31 cellular contexts compared by ENCODE assay signal in genomic region chr6:155883334-155883731, GRCh38.
DNase-seq lines count a peak whose midpoint lies in the region; ATAC-seq, FAIRE-seq and TF ChIP-seq lines count a peak whose summit lies in the region.
"Had no signal": no experiment of that assay in that cellular context is flagged by ENCODE, and none has a peak within 500 bp of the region (broad histone marks: within the 10 kb centered on the region; RNA-seq: fewer than 3 reads in every experiment).

No MANE protein-coding gene starts in this region.

- H3K27ac ChIP-seq in liver (ENCODE audit: low read depth in 1 of 2, low read length in 2 of 2) (no peak overlapping the region), HepG2 (ENCODE audit: extremely low read length, insufficient read depth, low read length) (no peak overlapping the region), endothelial cell of umbilical vein (ENCODE audit: insufficient read depth, low read depth, low read length) (peak overlapping the region; percentile 53), sigmoid colon (peak overlapping the region in 3 of 4 donors; percentile 23 to 45 (median 39))
- H3K27ac ChIP-seq: epithelial cell of prostate, parathyroid adenoma had no signal

- no peaks in the 10 kb centered on the region for H3K79me2 ChIP-seq in HepG2 (ENCODE audit: insufficient read depth, low read length)
- no peaks in the 10 kb centered on the region for H3K79me2 ChIP-seq in endothelial cell of umbilical vein (ENCODE audit: control insufficient read depth, insufficient read depth, low read length)
- H3K79me2 ChIP-seq: parathyroid adenoma had no signal

- peaks cover 0 to 19% (median 6%) of the 10 kb centered on the region in 7 donors for H3K9me3 Mint-ChIP-seq in CD14-positive monocyte
- H3K9me3 Mint-ChIP-seq in activated CD4-positive, alpha-beta memory T cell treated with anti-CD3 and anti-CD28 coated beads for 36 hours = no peaks in the 10 kb centered on the region
- H3K9me3 Mint-ChIP-seq: brain; H9; nephron progenitor cell; stimulated activated naive CD8-positive, alpha-beta T cell treated with anti-CD3 and anti-CD28 coated beads, Interleukin-15, Interleukin-2, amounts not matched to agents 100 ng/mL and 50 ng/mL, for 24 hours had no signal

- no peak overlapping the region for H3K9ac ChIP-seq in liver (ENCODE audit: low read depth in 1 of 2, low read length in 2 of 2)
- no peak overlapping the region for H3K9ac ChIP-seq in HepG2 (ENCODE audit: insufficient read depth, low read depth, low read length)
- no peak overlapping the region for H3K9ac ChIP-seq in endothelial cell of umbilical vein (replicated peaks; ENCODE audit: extremely low read depth, insufficient read depth, low read length)
- H3K9ac ChIP-seq: parathyroid adenoma had no signal

- H3K4me1 ChIP-seq in liver (ENCODE audit: control insufficient read depth in 4 of 4, insufficient read depth in 4 of 4, low read length in 3 of 4) (no peaks in the 10 kb centered on the region), HepG2 (ENCODE audit: insufficient read depth, low read length) (peaks cover 13% of the 10 kb centered on the region), endothelial cell of umbilical vein (ENCODE audit: control insufficient read depth, extremely low read depth, insufficient read depth, low read length) (peaks cover 43% of the 10 kb centered on the region), sigmoid colon (peaks cover 0 to 14% (median 6%) of the 10 kb centered on the region in 4 donors)
- H3K4me1 ChIP-seq: parathyroid adenoma had no signal

- TF ChIP-seq POLR2A in HepG2 (IDR thresholded peaks at IDR 0.05; ENCODE audit: insufficient read depth in 1 of 2, low read depth in 2 of 2, low read length in 2 of 2) (no peak), endothelial cell of umbilical vein (IDR thresholded peaks at IDR 0.05; ENCODE audit: low read depth, low read length) (no peak), sigmoid colon (IDR thresholded peaks at IDR 0.05) (no peak)

- in situ Hi-C loops in HepG2 (cut with HindIII; ENCODE audit: extremely low pct_ligation_motif_present, low pct_unique_long_range_greater_than_20kb) = no loop called here

- H3K4me1 Mint-ChIP-seq in CD14-positive monocyte = peaks cover 5% of the 10 kb centered on the region
- H3K4me1 Mint-ChIP-seq in activated CD4-positive, alpha-beta memory T cell treated with anti-CD3 and anti-CD28 coated beads for 36 hours (ENCODE audit: low read depth) = peaks cover 22% of the 10 kb centered on the region
- H3K4me1 Mint-ChIP-seq: brain had no signal

- FAIRE-seq in HepG2 (lab: Jason Lieb, UNC) (no peak), endothelial cell of umbilical vein (lab: Jason Lieb, UNC) (no peak)
- FAIRE-seq: A204.1, TTC549 had no signal

- CTCF ChIA-PET in HepG2 (lab: Yijun Ruan, JAX; ENCODE audit: low intra/inter-chr PET ratio, low total read pairs) = no interaction called here
- CTCF ChIA-PET in endothelial cell of umbilical vein (lab: Charles Lee) = interaction anchor here (1.0 to 1.7 kb wide), 6 partner anchors 11 to 556 kb away, joined by 3 read pairs; no protein-coding TSS in a partner anchor
- CTCF ChIA-PET in activated CD4-positive, alpha-beta memory T cell treated with anti-CD3 and anti-CD28 coated beads for 36 hours (lab: Charles Lee) = no interaction called here

- BruUV-seq in HepG2 (replicated peaks; lab: Mats Ljungman, UMichigan) (no TSS peak), endothelial cell of umbilical vein (replicated peaks; lab: Mats Ljungman, UMichigan) (no TSS peak)

- H3K36me3 Mint-ChIP-seq in CD14-positive monocyte = no peaks in the 10 kb centered on the region
- H3K36me3 Mint-ChIP-seq in activated CD4-positive, alpha-beta memory T cell treated with anti-CD3 and anti-CD28 coated beads for 36 hours = no peaks in the 10 kb centered on the region
- H3K36me3 Mint-ChIP-seq: brain had no signal

- H2AFZ ChIP-seq in HepG2 (ENCODE audit: low read length) = no peak overlapping the region
- H2AFZ ChIP-seq in endothelial cell of umbilical vein (ENCODE audit: low read depth, low read length) = no peak overlapping the region
- H2AFZ ChIP-seq: parathyroid adenoma had no signal

- TF ChIP-seq CTCF in liver (IDR thresholded peaks at IDR 0.05; ENCODE audit: low read depth, low read length, missing input control) = no peak
- no peak for TF ChIP-seq CTCF in HepG2 (CRISPR knock-in tag; IDR thresholded peaks at IDR 0.05)
- TF ChIP-seq CTCF in endothelial cell of umbilical vein (IDR thresholded peaks at IDR 0.05; ENCODE audit: extremely low read depth in 1 of 2, insufficient read depth in 1 of 2, low read depth in 1 of 2, low read length in 2 of 2) = no peak
- TF ChIP-seq CTCF in sigmoid colon (IDR thresholded peaks at IDR 0.05) = no peak
- TF ChIP-seq CTCF in CD14-positive monocyte (IDR thresholded peaks at IDR 0.05) = no peak

- ATAC-seq in HepG2 = no peak
- ATAC-seq: activated CD8-positive, alpha-beta T cell treated with anti-CD3 and anti-CD28 coated beads, Interleukin-2, amount 10 ng/mL, durations not matched to agents 7 days and 5 days; left ventricle myocardium superior had no signal

- no peak overlapping the region for H3K4me2 ChIP-seq in HepG2 (ENCODE audit: low read depth, low read length)
- peak overlapping the region; percentile 40 for H3K4me2 ChIP-seq in endothelial cell of umbilical vein (ENCODE audit: insufficient read depth, low read length)

- TF ChIP-seq RAD21 in liver (IDR thresholded peaks at IDR 0.05) (no peak), HepG2 (CRISPR knock-in tag; IDR thresholded peaks at IDR 0.05) (no peak)

- H3K36me3 ChIP-seq in liver (ENCODE audit: control insufficient read depth in 4 of 4, insufficient read depth in 3 of 4, low read depth in 1 of 4, low read length in 3 of 4) (no peaks in the 10 kb centered on the region), HepG2 (replicated peaks in 1 of 2; ENCODE audit: control insufficient read depth in 1 of 2, insufficient read depth in 2 of 2, low read length in 2 of 2) (no peaks in the 10 kb centered on the region), endothelial cell of umbilical vein (ENCODE audit: control insufficient read depth in 2 of 2, extremely low read depth in 1 of 2, insufficient read depth in 2 of 2, low read length in 2 of 2) (no peaks in the 10 kb centered on the region), sigmoid colon (no peaks in the 10 kb centered on the region)
- H3K36me3 ChIP-seq: BE2C, tibial nerve had no signal

- H4K20me1 ChIP-seq in HepG2 (ENCODE audit: insufficient read depth, low read length) (no peaks in the 10 kb centered on the region), endothelial cell of umbilical vein (replicated peaks; ENCODE audit: control insufficient read depth, extremely low read depth, insufficient read depth, low read length) (no peaks in the 10 kb centered on the region)

- dilution Hi-C loops in endothelial cell of umbilical vein (cut with MboI; ENCODE audit: extremely low pct_ligation_motif_present, low sequenced_read_pairs) = no loop called here

- POLR2A ChIA-PET in HepG2 (lab: Yijun Ruan, JAX) = no interaction called here
- POLR2A ChIA-PET in endothelial cell of umbilical vein (lab: Charles Lee) = no interaction called here
- POLR2A ChIA-PET in activated CD4-positive, alpha-beta memory T cell treated with anti-CD3 and anti-CD28 coated beads for 36 hours (lab: Charles Lee) = no interaction called here

- no peak for DNase-seq in HepG2 (ENCODE audit: low spot score)
- DNase-seq in endothelial cell of umbilical vein (ENCODE audit: low read depth, low spot score) = no peak
- no peak for DNase-seq in sigmoid colon
- DNase-seq in CD14-positive monocyte (ENCODE audit: low spot score) = no peak
- DNase-seq in activated CD4-positive, alpha-beta memory T cell treated with anti-CD3 and anti-CD28 coated beads for 36 hours = no peak
- no peak for DNase-seq in globus pallidus (ENCODE audit: low spot score)
- no peak for DNase-seq in NCI-H1436 treated with DMSO at 0.1 percent for 48 hours (lab: John Stamatoyannopoulos, UW)
- DNase-seq: activated CD4-positive, CD25-positive, alpha-beta regulatory T cell treated with anti-CD3 and anti-CD28 coated beads, Interleukin-2, amount 50 U/mL, for 72 hours; activated CD8-positive, alpha-beta T cell treated with anti-CD3 and anti-CD28 coated beads, Interleukin-2, amount 10 ng/mL, durations not matched to agents 7 days and 5 days; activated effector memory CD4-positive, alpha-beta T cell treated with Interleukin-2 at 50 U/mL for 16 hours; activated T-cell treated with anti-CD3 and anti-CD28 coated beads for 4 hours; BE2C; H9; hypothalamus; left ventricle myocardium superior; NCI-H1048; NCI-H2029 treated with DMSO at 0.1 percent for 48 hours; NCI-H345; nephron progenitor cell; right cardiac atrium; SHP77 treated with DMSO at 0.1 percent for 48 hours; stimulated activated CD4-positive, alpha-beta T cell treated with anti-CD3 and anti-CD28 coated beads, Interleukin-15, amount 100 ng/mL, for 24 hours; T-helper 1 cell had no signal

- H3K9me3 ChIP-seq in liver (ENCODE audit: control insufficient read depth in 4 of 4, low read length in 3 of 4) (no peaks in the 10 kb centered on the region), HepG2 (ENCODE audit: low read length) (no peaks in the 10 kb centered on the region), endothelial cell of umbilical vein (replicated peaks; ENCODE audit: control insufficient read depth, insufficient read depth, low read length) (no peaks in the 10 kb centered on the region), sigmoid colon (no peaks in the 10 kb centered on the region)
- H3K9me3 ChIP-seq: BE2C, tibial nerve had no signal

- no peak overlapping the region for H3K4me3 Mint-ChIP-seq in CD14-positive monocyte
- H3K4me3 Mint-ChIP-seq in activated CD4-positive, alpha-beta memory T cell treated with anti-CD3 and anti-CD28 coated beads for 36 hours = no peak overlapping the region
- H3K4me3 Mint-ChIP-seq: activated CD8-positive, alpha-beta T cell treated with anti-CD3 and anti-CD28 coated beads, Interleukin-2, amount 10 ng/mL, durations not matched to agents 7 days and 5 days; brain; H9; nephron progenitor cell; stimulated activated naive CD8-positive, alpha-beta T cell treated with anti-CD3 and anti-CD28 coated beads, Interleukin-15, Interleukin-2, amounts not matched to agents 100 ng/mL and 50 ng/mL, for 24 hours had no signal

- H3K27ac Mint-ChIP-seq in CD14-positive monocyte = no peak overlapping the region
- H3K27ac Mint-ChIP-seq in activated CD4-positive, alpha-beta memory T cell treated with anti-CD3 and anti-CD28 coated beads for 36 hours = no peak overlapping the region
- H3K27ac Mint-ChIP-seq: activated CD8-positive, alpha-beta T cell treated with anti-CD3 and anti-CD28 coated beads, Interleukin-2, amount 10 ng/mL, durations not matched to agents 7 days and 5 days; brain; H9; nephron progenitor cell; stimulated activated naive CD8-positive, alpha-beta T cell treated with anti-CD3 and anti-CD28 coated beads, Interleukin-15, Interleukin-2, amounts not matched to agents 100 ng/mL and 50 ng/mL, for 24 hours had no signal

- intact Hi-C loops in HepG2 (cut with micrococcal nuclease; ENCODE audit: unreplicated experiment) (no loop called here), endothelial cell of umbilical vein (cut with micrococcal nuclease) (loop anchor here (1.0 to 5.0 kb wide), 5 partner anchors 33 to 556 kb away; no protein-coding TSS in a partner anchor), sigmoid colon (cut with DNase I) (no loop called here), CD14-positive monocyte (cut with micrococcal nuclease) (no loop called here)
- intact Hi-C loops in activated CD4-positive, alpha-beta memory T cell treated with anti-CD3 and anti-CD28 coated beads for 36 hours (cut with micrococcal nuclease) = no loop called here

- no peaks in the 10 kb centered on the region for H3K27me3 Mint-ChIP-seq in CD14-positive monocyte (ENCODE audit: low read depth in 3 of 3)
- no peaks in the 10 kb centered on the region for H3K27me3 Mint-ChIP-seq in activated CD4-positive, alpha-beta memory T cell treated with anti-CD3 and anti-CD28 coated beads for 36 hours
- H3K27me3 Mint-ChIP-seq: stimulated activated naive CD8-positive, alpha-beta T cell treated with anti-CD3 and anti-CD28 coated beads, Interleukin-15, Interleukin-2, amounts not matched to agents 100 ng/mL and 50 ng/mL, for 24 hours had no signal

- H3K4me3 ChIP-seq in liver (ENCODE audit: low read depth in 1 of 3, low read length in 3 of 3) (no peak overlapping the region), HepG2 (replicated peaks in 1 of 3; ENCODE audit: insufficient read depth in 1 of 3, low read depth in 2 of 3, low read length in 3 of 3) (no peak overlapping the region), endothelial cell of umbilical vein (replicated peaks in 1 of 3; ENCODE audit: insufficient read depth in 1 of 3, low read depth in 1 of 3, low read length in 3 of 3) (no peak overlapping the region), sigmoid colon (no peak overlapping the region)
- H3K4me3 ChIP-seq: tibial nerve had no signal

- no peak for TF ChIP-seq EP300 in HepG2 (IDR thresholded peaks at IDR 0.05; ENCODE audit: low read depth in 2 of 2, low read length in 2 of 2)
- TF ChIP-seq EP300 in HepG2 (CRISPR knock-in tag; IDR thresholded peaks at IDR 0.05; ENCODE audit: borderline replicate concordance) = no peak
- TF ChIP-seq EP300 in sigmoid colon (IDR thresholded peaks at IDR 0.05) = no peak

- H3K27me3 ChIP-seq in liver (ENCODE audit: control insufficient read depth in 4 of 4, insufficient read depth in 4 of 4, low read length in 3 of 4) (no peaks in the 10 kb centered on the region), HepG2 (ENCODE audit: control insufficient read depth in 1 of 2, insufficient read depth in 2 of 2, low read length in 2 of 2) (no peaks in the 10 kb centered on the region), endothelial cell of umbilical vein (ENCODE audit: control insufficient read depth in 2 of 2, insufficient read depth in 2 of 2, low read length in 2 of 2) (no peaks in the 10 kb centered on the region), sigmoid colon (no peaks in the 10 kb centered on the region)
- H3K27me3 ChIP-seq: BE2C, tibial nerve had no signal

- no peaks in the 10 kb centered on the region for H3K9me1 ChIP-seq in endothelial cell of umbilical vein (replicated peaks; ENCODE audit: control insufficient read depth, extremely low read depth, insufficient read depth, low read length)

Comparison
In these comparisons a context has a peak if more than half of its experiments do, and no peak if none do; other contexts are left out.
1. H3K27ac ChIP-seq: peak in endothelial cell of umbilical vein (single experiment) and sigmoid colon (3 of 4); none in liver (0 of 2) and HepG2 (single experiment).